ENCODE assay signal across 21 cellular contexts in the genomic region with DNA sequence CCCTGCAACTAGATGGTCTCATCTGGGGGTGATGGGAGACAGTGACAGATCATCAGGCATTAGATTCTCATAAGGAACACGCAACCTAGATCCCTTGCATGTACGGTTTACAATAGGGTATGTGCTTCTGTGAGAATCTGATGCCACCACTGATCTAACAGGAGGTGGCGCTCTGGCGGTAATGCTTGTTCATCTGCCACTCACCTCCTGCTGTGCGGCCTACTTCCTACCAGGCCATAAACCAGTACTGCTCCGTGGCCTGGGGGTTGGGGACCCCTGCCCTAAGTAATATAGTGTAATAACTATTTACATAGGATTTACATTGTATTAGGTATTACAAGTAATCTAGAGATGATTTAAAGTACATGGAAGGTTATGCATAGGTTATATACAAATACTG.
A peak's percentile ranks its signal among the peaks of the same experiment; 100 is the strongest.
DNase-seq lines count a peak whose midpoint lies in the region; ATAC-seq and TF ChIP-seq lines count a peak whose summit lies in the region.
"Had no signal": no experiment of that assay in that cellular context is flagged by ENCODE, and none has a peak within 500 bp of the region (broad histone marks: within the 10 kb centered on the region; RNA-seq: fewer than 3 reads in every experiment).

No MANE protein-coding gene starts in this region.

- no peaks in the 10 kb centered on the region for H3K36me3 ChIP-seq in breast epithelium
- H3K36me3 ChIP-seq in colonic mucosa = no peaks in the 10 kb centered on the region
- H3K36me3 ChIP-seq in suprapubic skin = no peaks in the 10 kb centered on the region

- no peak for TF ChIP-seq POLR2A in breast epithelium (IDR thresholded peaks at IDR 0.05)
- TF ChIP-seq POLR2A in suprapubic skin (IDR thresholded peaks at IDR 0.05) = no peak

- H3K27me3 ChIP-seq in breast epithelium (no peaks in the 10 kb centered on the region), colonic mucosa (no peaks in the 10 kb centered on the region), suprapubic skin (no peaks in the 10 kb centered on the region)

- H3K27ac Mint-ChIP-seq in MCF 10A (ENCODE audit: low read depth, unreplicated experiment) = no peak overlapping the region
- no peak overlapping the region for H3K27ac Mint-ChIP-seq in stimulated activated naive B cell treated with anti-CD40 and anti-IgM and Interleukin-4, amounts not matched to agents 10 μg/mL and 1 μg/mL and 100 μg/mL, for 72 hours
- H3K27ac Mint-ChIP-seq: naive thymus-derived CD8-positive, alpha-beta T cell had no signal

- H3K4me3 Mint-ChIP-seq in MCF 10A (ENCODE audit: unreplicated experiment) = no peak overlapping the region
- no peak overlapping the region for H3K4me3 Mint-ChIP-seq in stimulated activated naive B cell treated with anti-CD40 and anti-IgM and Interleukin-4, amounts not matched to agents 10 μg/mL and 1 μg/mL and 100 μg/mL, for 72 hours
- H3K4me3 Mint-ChIP-seq: naive thymus-derived CD8-positive, alpha-beta T cell had no signal

- intact Hi-C loops in MCF 10A (cut with micrococcal nuclease) = no loop called here
- intact Hi-C loops in breast epithelium (cut with DNase I; ENCODE audit: low total_unique reads) = no loop called here
- intact Hi-C loops in colonic mucosa (cut with DNase I) = no loop called here

- no TSS peak for BruUV-seq in MCF 10A (replicated peaks; lab: Mats Ljungman, UMichigan)

- DNase-seq in MCF 10A (ENCODE audit: unreplicated experiment) = peak; percentile 28
- no peak for DNase-seq in breast epithelium (ENCODE audit: low spot score in 2 of 2)
- DNase-seq in OCI-M1 (lab: John Stamatoyannopoulos, UW) = peak; percentile 36
- DNase-seq in stimulated activated naive B cell treated with anti-CD40 and anti-IgM and Interleukin-4, amounts not matched to agents 10 μg/mL and 1 μg/mL and 100 μg/mL, for 72 hours = no peak
- no peak for DNase-seq in colonic mucosa
- no peak for DNase-seq in suprapubic skin (ENCODE audit: low spot score in 2 of 2)
- DNase-seq in mesenteric fat pad (ENCODE audit: low spot score) = no peak
- DNase-seq: activated effector memory CD4-positive, alpha-beta T cell treated with anti-CD3 and anti-CD28 coated beads, Interleukin-2, amount 50 U/mL, for 16 hours; aorta; cortex of kidney; HCEC 1CT; naive thymus-derived CD8-positive, alpha-beta T cell; NCI-H1092 treated with DMSO at 0.1 percent for 48 hours; NCI-H345; posterior cingulate gyrus; stimulated activated naive CD4-positive, alpha-beta T cell treated with Interleukin-2 at 50 U/mL for 16 hours; T-helper 1 cell had no signal

- H3K9me3 Mint-ChIP-seq in MCF 10A (ENCODE audit: unreplicated experiment) = no peaks in the 10 kb centered on the region
- no peaks in the 10 kb centered on the region for H3K9me3 Mint-ChIP-seq in stimulated activated naive B cell treated with anti-CD40 and anti-IgM and Interleukin-4, amounts not matched to agents 10 μg/mL and 1 μg/mL and 100 μg/mL, for 72 hours
- H3K9me3 Mint-ChIP-seq: naive thymus-derived CD8-positive, alpha-beta T cell had no signal

- CTCF ChIA-PET in MCF 10A (lab: Yijun Ruan, JAX) = interaction anchor here (0.6 to 1.3 kb wide), 5 partner anchors 9 to 333 kb away, joined by 3 to 6 read pairs (median 3); no protein-coding TSS in a partner anchor

- H3K9me3 ChIP-seq in breast epithelium = no peaks in the 10 kb centered on the region
- no peaks in the 10 kb centered on the region for H3K9me3 ChIP-seq in colonic mucosa
- no peaks in the 10 kb centered on the region for H3K9me3 ChIP-seq in suprapubic skin

- peak; percentile 47 for ATAC-seq in GM21576 (IDR thresholded peaks at IDR 0.05; ENCODE audit: unreplicated experiment)
- ATAC-seq in stimulated activated naive B cell treated with anti-CD40 and anti-IgM and Interleukin-4, amounts not matched to agents 10 μg/mL and 1 μg/mL and 100 μg/mL, for 72 hours (replicated peaks) = peak; percentile 43 to 52
- ATAC-seq: naive thymus-derived CD8-positive, alpha-beta T cell had no signal

- WGBS in suprapubic skin = 92% methylated on average over 6 of the region's 6 CpGs

- H3K4me3 ChIP-seq in breast epithelium (no peak overlapping the region), colonic mucosa (no peak overlapping the region), suprapubic skin (no peak overlapping the region)
- H3K4me3 ChIP-seq: lung, smooth muscle cell had no signal

- H3K27me3 Mint-ChIP-seq in MCF 10A (ENCODE audit: insufficient read depth, unreplicated experiment) = no peaks in the 10 kb centered on the region
- no peaks in the 10 kb centered on the region for H3K27me3 Mint-ChIP-seq in stimulated activated naive B cell treated with anti-CD40 and anti-IgM and Interleukin-4, amounts not matched to agents 10 μg/mL and 1 μg/mL and 100 μg/mL, for 72 hours

- H3K27ac ChIP-seq in breast epithelium (no peak overlapping the region), colonic mucosa (no peak overlapping the region), suprapubic skin (no peak overlapping the region)
- H3K27ac ChIP-seq: epithelial cell of prostate had no signal

- TF ChIP-seq CTCF in MCF 10A (IDR thresholded peaks at IDR 0.05; ENCODE audit: unreplicated experiment) = no peak
- no peak for TF ChIP-seq CTCF in breast epithelium (IDR thresholded peaks at IDR 0.05)
- TF ChIP-seq CTCF in colonic mucosa (IDR thresholded peaks at IDR 0.05) = no peak
- no peak for TF ChIP-seq CTCF in suprapubic skin (IDR thresholded peaks at IDR 0.05)

- peaks cover 15% of the 10 kb centered on the region for H3K4me1 Mint-ChIP-seq in MCF 10A (ENCODE audit: insufficient read depth, unreplicated experiment)
- peaks cover 0 to under 1% of the 10 kb centered on the region in 2 donors for H3K4me1 Mint-ChIP-seq in stimulated activated naive B cell treated with anti-CD40 and anti-IgM and Interleukin-4, amounts not matched to agents 10 μg/mL and 1 μg/mL and 100 μg/mL, for 72 hours
- H3K4me1 Mint-ChIP-seq: naive thymus-derived CD8-positive, alpha-beta T cell had no signal

- POLR2A ChIA-PET in MCF 10A (lab: Yijun Ruan, JAX) = interaction anchor here (1.4 to 2.9 kb wide), 2 partner anchors 9 to 16 kb away, joined by 5 to 11 read pairs; no protein-coding TSS in a partner anchor

- no peaks in the 10 kb centered on the region for H3K4me1 ChIP-seq in breast epithelium
- H3K4me1 ChIP-seq in colonic mucosa = no peaks in the 10 kb centered on the region
- H3K4me1 ChIP-seq in suprapubic skin = peaks cover 5% of the 10 kb centered on the region

- H3K36me3 Mint-ChIP-seq in MCF 10A (ENCODE audit: insufficient read depth, unreplicated experiment) = no peaks in the 10 kb centered on the region
- H3K36me3 Mint-ChIP-seq in stimulated activated naive B cell treated with anti-CD40 and anti-IgM and Interleukin-4, amounts not matched to agents 10 μg/mL and 1 μg/mL and 100 μg/mL, for 72 hours = no peaks in the 10 kb centered on the region
- H3K36me3 Mint-ChIP-seq: naive thymus-derived CD8-positive, alpha-beta T cell had no signal

- no peak for TF ChIP-seq EP300 in suprapubic skin (IDR thresholded peaks at IDR 0.05)

- no peak overlapping the region for H3K9ac ChIP-seq in colonic mucosa (ENCODE audit: low read depth in 2 of 2, low read length in 2 of 2)

Comparison
In these comparisons a context has a peak if more than half of its experiments do, and no peak if none do; other contexts are left out.
1. DNase-seq: peak in MCF 10A (single experiment) and OCI-M1 (single experiment); none in breast epithelium (0 of 2), stimulated activated naive B cell treated with anti-CD40 and anti-IgM and Interleukin-4, amounts not matched to agents 10 μg/mL and 1 μg/mL and 100 μg/mL, for 72 hours (single experiment), colonic mucosa (single experiment), suprapubic skin (0 of 2) and mesenteric fat pad (single experiment).